8 cellular contexts compared by ENCODE assay signal in genomic region chr1:29379438-29380073, GRCh38.
DNase-seq lines count a peak whose midpoint lies in the region; TF ChIP-seq lines count a peak whose summit lies in the region.

No MANE protein-coding gene starts in this region.

- H3K79me1 ChIP-seq in mesenchymal stem cell (replicated peaks; ENCODE audit: low read length, poor library complexity, severe bottlenecking) = no peaks in the 10 kb centered on the region

- H3K4ac ChIP-seq in mesenchymal stem cell (ENCODE audit: low read depth in 1 of 2, low read length in 2 of 2) = no peak overlapping the region

- no peak overlapping the region for H2BK12ac ChIP-seq in mesenchymal stem cell (ENCODE audit: low read length in 2 of 2)

- H4K91ac ChIP-seq in mesenchymal stem cell (ENCODE audit: low read length) = no peak overlapping the region

- H3K27ac ChIP-seq in mesenchymal stem cell (ENCODE audit: low read length, poor library complexity, severe bottlenecking) (no peak overlapping the region), caudate nucleus (ENCODE audit: low read depth, low read length) (no peak overlapping the region)

- H3K18ac ChIP-seq in mesenchymal stem cell (ENCODE audit: low read depth in 1 of 2, low read length in 2 of 2) = no peak overlapping the region

- TF ChIP-seq CTCF in lower leg skin (IDR thresholded peaks at IDR 0.05) = no peak

- H4K8ac ChIP-seq in mesenchymal stem cell (ENCODE audit: low read length) = no peak overlapping the region

- no peak overlapping the region for H2AK5ac ChIP-seq in mesenchymal stem cell (ENCODE audit: low read length, severe bottlenecking)

- H3K9ac ChIP-seq in adipocyte (ENCODE audit: low read length) = no peak overlapping the region
- no peak overlapping the region for H3K9ac ChIP-seq in mesenchymal stem cell (ENCODE audit: low read length)

- no peak overlapping the region for H2BK15ac ChIP-seq in mesenchymal stem cell (ENCODE audit: low read depth, poor library complexity, severe bottlenecking)

- no peak overlapping the region for H2BK5ac ChIP-seq in mesenchymal stem cell (ENCODE audit: low read depth, low read length, poor library complexity, severe bottlenecking)

- H3K4me2 ChIP-seq in mesenchymal stem cell (ENCODE audit: low read length, poor library complexity, severe bottlenecking) = no peak overlapping the region

- H2AFZ ChIP-seq in mesenchymal stem cell (ENCODE audit: low read depth, low read length) = no peak overlapping the region

- DNase-seq in NCI-H1092 treated with DMSO at 0.1 percent for 48 hours (lab: John Stamatoyannopoulos, UW) (peak; percentile 14), NCI-H1092 (lab: John Stamatoyannopoulos, UW) (no peak), LoVo (ENCODE audit: low spot score) (peak; percentile 37), adipocyte (ENCODE audit: low read depth) (peak; percentile 8), mesenchymal stem cell (peak; percentile 15), caudate nucleus (lab: John Stamatoyannopoulos, UW) (no peak), middle frontal gyrus (ENCODE audit: extremely low spot score, low spot score) (no peak), lower leg skin (ENCODE audit: low spot score in 2 of 2) (no peak)

- H3K27me3 ChIP-seq in adipocyte (replicated peaks; ENCODE audit: control insufficient read depth, insufficient read depth, low read length) = no peaks in the 10 kb centered on the region
- no peaks in the 10 kb centered on the region for H3K27me3 ChIP-seq in mesenchymal stem cell (ENCODE audit: control insufficient read depth in 1 of 2, insufficient read depth in 1 of 2, low read length in 2 of 2)

- intact Hi-C loops in lower leg skin (cut with DNase I; ENCODE audit: low total_unique reads) = loop anchor here (10.0 kb wide), 1 partner anchor 935 kb away; no protein-coding TSS in a partner anchor

- peaks cover 10% of the 10 kb centered on the region for H3K4me1 ChIP-seq in adipocyte (ENCODE audit: control insufficient read depth, insufficient read depth, low read length)
- peaks cover 5% of the 10 kb centered on the region for H3K4me1 ChIP-seq in mesenchymal stem cell (ENCODE audit: control insufficient read depth, insufficient read depth, low read depth, low read length)

- H2BK120ac ChIP-seq in mesenchymal stem cell (ENCODE audit: low read depth, low read length) = no peak overlapping the region

- H3K36me3 ChIP-seq in adipocyte (ENCODE audit: control insufficient read depth, insufficient read depth, low read length, severe bottlenecking) (no peaks in the 10 kb centered on the region), mesenchymal stem cell (ENCODE audit: control insufficient read depth in 1 of 2, insufficient read depth in 2 of 2, low read depth in 1 of 2, low read length in 2 of 2) (no peaks in the 10 kb centered on the region)

- no peak overlapping the region for H3K14ac ChIP-seq in mesenchymal stem cell (ENCODE audit: low read length in 2 of 2)

- no peak overlapping the region for H3K23ac ChIP-seq in mesenchymal stem cell (ENCODE audit: low read length in 2 of 2)

- H3K4me3 ChIP-seq in adipocyte (ENCODE audit: low read length) (no peak overlapping the region), mesenchymal stem cell (ENCODE audit: insufficient read depth in 1 of 2, low read depth in 1 of 2, low read length in 2 of 2) (no peak overlapping the region), lower leg skin (ENCODE audit: low read depth, poor library complexity, severe bottlenecking) (no peak overlapping the region)

- H3K9me3 ChIP-seq in adipocyte (ENCODE audit: control insufficient read depth, low read length) (peaks cover 41% of the 10 kb centered on the region), mesenchymal stem cell (ENCODE audit: control insufficient read depth, low read length) (peaks cover 41% of the 10 kb centered on the region)

- 31% methylated on average over 7 of the region's 7 CpGs for WGBS in mesenchymal stem cell
- WGBS in lower leg skin, 2 donors = 21% methylated on average over 7 of the region's 7 CpGs

- TF ChIP-seq POLR2A in lower leg skin (IDR thresholded peaks at IDR 0.05) = no peak

Comparison
In these comparisons a context has a peak if more than half of its experiments do, and no peak if none do; other contexts are left out.
1. DNase-seq: peak in NCI-H1092 treated with DMSO at 0.1 percent for 48 hours (single experiment), LoVo (single experiment), adipocyte (single experiment) and mesenchymal stem cell (single experiment); none in NCI-H1092 (single experiment), caudate nucleus (0 of 61), middle frontal gyrus (single experiment) and lower leg skin (0 of 2).